In genomic region chr4:137448402-137448801, GRCh38 we compare ENCODE assay signal across 8 cellular contexts.
"Had no signal": no experiment of that assay in that cellular context is flagged by ENCODE, and none has a peak within 500 bp of the region (broad histone marks: within the 10 kb centered on the region; RNA-seq: fewer than 3 reads in every experiment).

No MANE protein-coding gene starts in this region.

- H3K36me3 Mint-ChIP-seq: IgD-negative memory B cell had no signal

- FAIRE-seq: H54 had no signal

- H2AFZ ChIP-seq: GM23248 had no signal

- H3K4me3 Mint-ChIP-seq: H9, IgD-negative memory B cell had no signal

- H3K27me3 Mint-ChIP-seq: IgD-negative memory B cell had no signal

- DNase-seq: GM23248, GOT3, H9, HCEC 1CT, KG1 had no signal

- H3K27ac Mint-ChIP-seq: H9, IgD-negative memory B cell had no signal

- H3K27ac ChIP-seq: GM23248, HL-60 had no signal

- H3K9ac ChIP-seq: GM23248 had no signal

- H3K4me1 Mint-ChIP-seq: IgD-negative memory B cell had no signal

- H3K4me3 ChIP-seq: GM23248 had no signal
